18 cellular contexts compared by ENCODE assay signal in genomic region chrX:51899741-51900140, GRCh38. TPM values are rescaled to one million over a fixed set of nuclear protein-coding genes. Genes with fewer than 3 reads are reported as not detected.
A peak's percentile ranks its signal among the peaks of the same experiment; 100 is the strongest.
DNase-seq lines count a peak whose midpoint lies in the region; ATAC-seq and TF ChIP-seq lines count a peak whose summit lies in the region.
"Had no signal": no experiment of that assay in that cellular context is flagged by ENCODE, and none has a peak within 500 bp of the region (broad histone marks: within the 10 kb centered on the region; RNA-seq: fewer than 3 reads in every experiment).

No MANE protein-coding gene starts in this region.

- H3K9me3 ChIP-seq in IMR-90 (ENCODE audit: control insufficient read depth, insufficient read depth, low read length) (no peaks in the 10 kb centered on the region), neural cell (ENCODE audit: low read length) (no peaks in the 10 kb centered on the region)

- no peak overlapping the region for H4K8ac ChIP-seq in IMR-90 (ENCODE audit: low read depth in 2 of 2, low read length in 2 of 2)
- no peak overlapping the region for H4K8ac ChIP-seq in mesendoderm (ENCODE audit: low read depth, low read length)

- H3K9me1 ChIP-seq in IMR-90 (ENCODE audit: insufficient read depth, low read length), result peaks cover 20% of the 10 kb centered on the region; the same call in 1 of the 2 replicates

- dilution Hi-C loops in IMR-90 (cut with HindIII; ENCODE audit: low sequenced_read_pairs, unreplicated experiment), result no loop called here

- peak; percentile 13 for ATAC-seq in IMR-90 (ENCODE audit: low read depth)
- no peak for ATAC-seq in activated CD4-positive, alpha-beta T cell treated with anti-CD3 and anti-CD28 coated beads for 36 hours
- ATAC-seq: GM23338, PC-3 had no signal

- in situ Hi-C loops in IMR-90 (cut with MboI; ENCODE audit: low sequenced_read_pairs) (no loop called here), brain microvascular endothelial cell (cut with HindIII; ENCODE audit: low pct_ligation_motif_present, low sequenced_read_pairs) (no loop called here)

- H3K14ac ChIP-seq in IMR-90 (replicated peaks; ENCODE audit: low read depth, low read length), result no peak overlapping the region

- no TSS peak for BruUV-seq in IMR-90 (replicated peaks; lab: Mats Ljungman, UMichigan)

- H3K4ac ChIP-seq in IMR-90 (ENCODE audit: low read depth, low read length) (no peak overlapping the region), mesendoderm (ENCODE audit: low read depth, low read length) (no peak overlapping the region)

- H4K5ac ChIP-seq in IMR-90 (ENCODE audit: low read depth, low read length), result no peak overlapping the region
- H4K5ac ChIP-seq in mesendoderm (ENCODE audit: low read length), result no peak overlapping the region

- H3K36me3 ChIP-seq in IMR-90 (ENCODE audit: control insufficient read depth, insufficient read depth, low read length), result peaks cover 55% of the 10 kb centered on the region
- H3K36me3 ChIP-seq in brain microvascular endothelial cell (replicated peaks), result peaks cover 57% of the 10 kb centered on the region
- H3K36me3 ChIP-seq in neural cell (ENCODE audit: insufficient read depth, low read length), result no peaks in the 10 kb centered on the region
- H3K36me3 ChIP-seq in mesendoderm (ENCODE audit: control insufficient read depth, insufficient read depth, low read length), result peaks cover 12% of the 10 kb centered on the region

- TF ChIP-seq POLR2A in IMR-90 (IDR thresholded peaks at IDR 0.05; ENCODE audit: low read depth, low read length), result no peak

- H2AFZ ChIP-seq in IMR-90 (replicated peaks; ENCODE audit: low read length, poor library complexity) (no peak overlapping the region), neural cell (ENCODE audit: low read depth, low read length) (no peak overlapping the region)
- H2AFZ ChIP-seq: GM23338 had no signal

- no peak overlapping the region for H4K91ac ChIP-seq in IMR-90 (ENCODE audit: insufficient read depth, low read depth, low read length)

- DNase-seq in AG10803 (ENCODE audit: low read depth) (peak; percentile 50), IMR-90 (peak; percentile 45), brain microvascular endothelial cell (peak; percentile 53), epidermal melanocyte (ENCODE audit: insufficient read length, low spot score) (no peak), mesendoderm (no peak), HEK293T (ENCODE audit: extremely low spot score) (no peak)
- no peak for DNase-seq in activated CD4-positive, alpha-beta T cell treated with anti-CD3 and anti-CD28 coated beads for 36 hours
- DNase-seq: KBM-7, NCI-H1048, NCI-H1436 treated with DMSO at 0.1 percent for 48 hours, NCI-H2029 treated with DMSO at 0.1 percent for 48 hours, NCI-H510A treated with DMSO at 0.1 percent for 48 hours, NCI-H82, PC-3 had no signal

- H4K20me1 ChIP-seq in IMR-90 (ENCODE audit: insufficient read depth, low read length) (peaks cover 76% of the 10 kb centered on the region), neural cell (ENCODE audit: insufficient read depth) (no peaks in the 10 kb centered on the region)

- H2BK120ac ChIP-seq in IMR-90 (ENCODE audit: low read depth, low read length) (no peak overlapping the region), mesendoderm (ENCODE audit: low read depth, low read length) (no peak overlapping the region)

- no peak overlapping the region for H3K27ac Mint-ChIP-seq in activated CD4-positive, alpha-beta T cell treated with anti-CD3 and anti-CD28 coated beads for 36 hours
- H3K27ac Mint-ChIP-seq: GM23338 had no signal

- no peaks in the 10 kb centered on the region for H3F3A ChIP-seq in neural cell (ENCODE audit: insufficient read depth, low read length, poor library complexity, severe bottlenecking)

- H3K9ac ChIP-seq in IMR-90 (ENCODE audit: low read depth, low read length) (no peak overlapping the region), neural cell (ENCODE audit: low read length) (no peak overlapping the region), mesendoderm (ENCODE audit: low read length) (no peak overlapping the region)

- intact Hi-C loops in IMR-90 (cut with micrococcal nuclease), result loop anchor here (10.0 kb wide), 1 partner anchor 285 kb away; the partner anchor contains the start of gene CENPVL3
- intact Hi-C loops in activated CD4-positive, alpha-beta T cell treated with anti-CD3 and anti-CD28 coated beads for 36 hours (cut with DNase I, micrococcal nuclease), result loop anchor here in 1 of 2 experiments (10.0 kb wide), 1 partner anchor 405 kb away; the partner anchor contains the start of gene NUDT11

- no peak overlapping the region for H2BK15ac ChIP-seq in IMR-90 (ENCODE audit: low read depth, low read length)
- H2BK15ac ChIP-seq in mesendoderm (replicated peaks; ENCODE audit: low read depth), result no peak overlapping the region

- H3K4me1 ChIP-seq in IMR-90 (ENCODE audit: control insufficient read depth, insufficient read depth, low read length) (peaks cover 12% of the 10 kb centered on the region; the same call in 1 of the 2 replicates), mesendoderm (ENCODE audit: control insufficient read depth, low read depth, low read length) (no peaks in the 10 kb centered on the region)

- H2BK20ac ChIP-seq in IMR-90 (ENCODE audit: low read depth, low read length), result no peak overlapping the region

- H2AK9ac ChIP-seq in IMR-90 (replicated peaks; ENCODE audit: low read depth, low read length, poor library complexity), result no peak overlapping the region

- CTCF ChIA-PET in IMR-90 (lab: Yijun Ruan, JAX), result no interaction called here
- CTCF ChIA-PET in activated CD4-positive, alpha-beta T cell treated with anti-CD3 and anti-CD28 coated beads for 36 hours (lab: Charles Lee), result no interaction called here
- CTCF ChIA-PET in HEK293T (lab: Yijun Ruan, JAX), result no interaction called here

- TF ChIP-seq CTCF in AG10803 (conservative IDR thresholded peaks at IDR 0.05; ENCODE audit: low read length) (no peak), IMR-90 (conservative IDR thresholded peaks at IDR 0.05; ENCODE audit: low read depth, low read length) (no peak), brain microvascular endothelial cell (IDR thresholded peaks at IDR 0.05; ENCODE audit: low read depth, low read length, missing control alignments) (no peak), neural cell (IDR thresholded peaks at IDR 0.05; ENCODE audit: poor library complexity, severe bottlenecking) (no peak)

- no peaks in the 10 kb centered on the region for H3K9me3 Mint-ChIP-seq in activated CD4-positive, alpha-beta T cell treated with anti-CD3 and anti-CD28 coated beads for 36 hours (ENCODE audit: low read depth)
- H3K9me3 Mint-ChIP-seq: CD14-positive monocyte, GM23338 had no signal

- H2BK5ac ChIP-seq in IMR-90 (ENCODE audit: low read depth, low read length, poor library complexity, severe bottlenecking) (no peak overlapping the region), mesendoderm (ENCODE audit: low read length) (no peak overlapping the region)

- H3K27me3 ChIP-seq in IMR-90 (ENCODE audit: control insufficient read depth, insufficient read depth, low read length) (no peaks in the 10 kb centered on the region), brain microvascular endothelial cell (replicated peaks) (no peaks in the 10 kb centered on the region), neural cell (ENCODE audit: insufficient read depth, low read depth, low read length) (no peaks in the 10 kb centered on the region), mesendoderm (ENCODE audit: insufficient read depth, low read length, poor library complexity) (no peaks in the 10 kb centered on the region)

- WGBS in IMR-90 (ENCODE audit: extremely low coverage in 2 of 2, insufficient read length in 1 of 2), 2 experiments, result 20% methylated on average over 2 of the region's 2 CpGs; no CpG with 5 or more reads in 1 of the 2 experiments
- WGBS in mesendoderm (ENCODE audit: extremely low coverage, insufficient coverage, low lambda C conversion rate), result no CpG with 5 or more reads among the region's 2 CpGs

- H3K18ac ChIP-seq in IMR-90 (ENCODE audit: low read depth, low read length) (no peak overlapping the region), mesendoderm (ENCODE audit: low read length) (no peak overlapping the region)

- no peak for TF ChIP-seq RAD21 in IMR-90 (IDR thresholded peaks at IDR 0.05; ENCODE audit: low read length)
- TF ChIP-seq RAD21 in neural cell (conservative IDR thresholded peaks at IDR 0.05), result no peak

- H3K4me1 Mint-ChIP-seq in activated CD4-positive, alpha-beta T cell treated with anti-CD3 and anti-CD28 coated beads for 36 hours, result peaks cover 2% of the 10 kb centered on the region

- no peak overlapping the region for H3K4me3 Mint-ChIP-seq in activated CD4-positive, alpha-beta T cell treated with anti-CD3 and anti-CD28 coated beads for 36 hours
- H3K4me3 Mint-ChIP-seq: CD14-positive monocyte, GM23338 had no signal

- H3K27ac ChIP-seq in IMR-90 (ENCODE audit: insufficient read depth, low read length) (no peak overlapping the region), brain microvascular endothelial cell (no peak overlapping the region), neural cell (ENCODE audit: low read length) (no peak overlapping the region), mesendoderm (ENCODE audit: low read depth, low read length) (no peak overlapping the region)
- H3K27ac ChIP-seq: RWPE1 had no signal

- TF ChIP-seq EP300 in neural cell (conservative IDR thresholded peaks at IDR 0.05; ENCODE audit: poor library complexity, severe bottlenecking), result no peak

- H3K36me3 Mint-ChIP-seq in activated CD4-positive, alpha-beta T cell treated with anti-CD3 and anti-CD28 coated beads for 36 hours (ENCODE audit: low read depth), result peaks cover 24% of the 10 kb centered on the region

- H3K56ac ChIP-seq in IMR-90 (ENCODE audit: extremely low read depth, insufficient read depth, low read length) (no peak overlapping the region), mesendoderm (ENCODE audit: low read length) (no peak overlapping the region)

- H3K4me3 ChIP-seq in AG10803 (ENCODE audit: low read length) (no peak overlapping the region), IMR-90 (ENCODE audit: insufficient read depth, low read depth, low read length) (no peak overlapping the region), brain microvascular endothelial cell (ENCODE audit: low read depth, low read length) (no peak overlapping the region), neural cell (ENCODE audit: low read length) (peak overlapping the region; percentile 51), mesendoderm (ENCODE audit: low read length) (no peak overlapping the region)
- H3K4me3 ChIP-seq: GM23338 had no signal

- H3K79me2 ChIP-seq in neural cell (replicated peaks; ENCODE audit: insufficient read depth, low read length), result peaks cover 29% of the 10 kb centered on the region
- H3K79me2 ChIP-seq in mesendoderm (ENCODE audit: control insufficient read depth, insufficient read depth, low read length), result peaks cover 7% of the 10 kb centered on the region

- H3K4me2 ChIP-seq in IMR-90 (ENCODE audit: low read depth, low read length) (no peak overlapping the region), neural cell (ENCODE audit: low read length) (no peak overlapping the region), mesendoderm (ENCODE audit: low read length) (no peak overlapping the region)
- H3K4me2 ChIP-seq: GM23338 had no signal

- H3K79me1 ChIP-seq in IMR-90 (ENCODE audit: low read depth in 1 of 2, low read length in 2 of 2) (peaks cover 2 to 40% of the 10 kb centered on the region in 2 experiments; a peak in 3 of 4 replicates), mesendoderm (ENCODE audit: low read length) (peaks cover 3% of the 10 kb centered on the region)

- H3K23ac ChIP-seq in IMR-90 (ENCODE audit: low read depth, low read length) (no peak overlapping the region), mesendoderm (ENCODE audit: low read length) (no peak overlapping the region)

- no peak overlapping the region for H2AK5ac ChIP-seq in IMR-90 (ENCODE audit: low read depth, low read length)
- no peak overlapping the region for H2AK5ac ChIP-seq in mesendoderm (ENCODE audit: low read length)

- POLR2A ChIA-PET in IMR-90 (lab: Charles Lee; ENCODE audit: unreplicated experiment) (no interaction called here), HEK293T (lab: Yijun Ruan, JAX) (no interaction called here)
- POLR2A ChIA-PET in activated CD4-positive, alpha-beta T cell treated with anti-CD3 and anti-CD28 coated beads for 36 hours (lab: Charles Lee), result no interaction called here

- H3K9me2 ChIP-seq in neural cell (ENCODE audit: insufficient read depth, low read length), result no peaks in the 10 kb centered on the region

- H3K27me3 Mint-ChIP-seq in activated CD4-positive, alpha-beta T cell treated with anti-CD3 and anti-CD28 coated beads for 36 hours, result no peaks in the 10 kb centered on the region

RNA-seq across cellular contexts. Expression of gene MAGED1, which starts 6.3 kb away (rescaled TPM):
- total RNA-seq in IMR-90 (2012; rRNA removed), result 415 and 484 TPM in 2 replicates
- 502 and 552 TPM in 2 replicates for polyA plus RNA-seq in IMR-90 (2012; rRNA removed)
- polyA plus RNA-seq in IMR-90 (2012; cell fraction: cytosol; rRNA removed), result 394 and 612 TPM in 2 replicates
- 314 and 443 TPM in 2 replicates for polyA plus RNA-seq in IMR-90 (2012; cell fraction: nucleus; rRNA removed; ENCODE audit: low replicate concordance)
- polyA plus RNA-seq in neural cell, result 378 and 408 TPM in 2 replicates
- 345 and 389 TPM in 2 replicates for polyA minus RNA-seq in neural cell
- 10 to 100 TPM; 46.8 to 55.4 TPM for total RNA-seq in activated CD4-positive, alpha-beta T cell treated with anti-CD3 and anti-CD28 coated beads for 36 hours
- 153 TPM for polyA plus RNA-seq in mesendoderm (2013, experiment 1 of 2)
- polyA plus RNA-seq in mesendoderm (2013, experiment 2 of 2), result 151 TPM

Comparison
In these comparisons a context has a peak if more than half of its experiments do, and no peak if none do; other contexts are left out.
1. DNase-seq: peak in AG10803 (single experiment), IMR-90 (single experiment) and brain microvascular endothelial cell (single experiment); none in epidermal melanocyte (single experiment), activated CD4-positive, alpha-beta T cell treated with anti-CD3 and anti-CD28 coated beads for 36 hours (single experiment), mesendoderm (single experiment) and HEK293T (single experiment).